ENCODE assay signal across 28 cellular contexts in the genomic region with DNA sequence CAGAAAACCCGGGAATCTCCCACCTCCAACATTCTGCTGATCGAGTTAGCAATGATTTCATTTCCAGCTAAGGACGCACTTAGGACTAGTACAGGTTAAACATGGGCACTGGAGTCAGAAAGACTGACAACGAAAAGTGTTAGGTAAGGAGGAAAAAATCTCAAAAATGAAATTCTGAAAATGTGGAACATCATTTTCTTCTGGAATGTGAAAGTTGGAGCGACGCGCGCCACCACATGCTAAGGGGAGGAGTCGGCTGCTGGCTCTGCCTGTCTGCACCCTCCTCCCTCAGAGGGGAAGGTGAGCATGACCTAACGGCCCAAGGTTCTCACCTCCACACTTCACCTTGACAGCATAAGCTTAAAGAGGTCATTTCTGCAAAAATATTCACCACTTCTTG.
"Had no signal": no experiment of that assay in that cellular context is flagged by ENCODE, and none has a peak within 500 bp of the region (broad histone marks: within the 10 kb centered on the region; RNA-seq: fewer than 3 reads in every experiment).

No MANE protein-coding gene starts in this region.

- H3K4me3 Mint-ChIP-seq: dendritic cell treated with granulocyte-macrophage colony-stimulating factor and Interleukin-4, amounts not matched to agents 40 ng/mL and 50 ng/mL, for 4 days; effector memory CD8-positive, alpha-beta T cell; endodermal cell had no signal

- H3K27ac Mint-ChIP-seq: dendritic cell treated with granulocyte-macrophage colony-stimulating factor and Interleukin-4, amounts not matched to agents 40 ng/mL and 50 ng/mL, for 4 days; effector memory CD8-positive, alpha-beta T cell; endodermal cell had no signal

- FAIRE-seq: colon, endometrium, endothelial cell of umbilical vein, frontal cortex had no signal

- H3K27ac ChIP-seq: colonic mucosa, coronary artery, dorsolateral prefrontal cortex, epithelial cell of prostate, esophagus muscularis mucosa, esophagus squamous epithelium, foreskin keratinocyte, gastrocnemius medialis, gastroesophageal sphincter, heart left ventricle had no signal

- H3K27me3 ChIP-seq: colonic mucosa, esophagus muscularis mucosa, esophagus squamous epithelium, foreskin keratinocyte had no signal

- H3K4me1 ChIP-seq: colonic mucosa, esophagus muscularis mucosa, esophagus squamous epithelium, foreskin keratinocyte, gastrocnemius medialis, gastroesophageal sphincter, heart left ventricle had no signal

- H3K4me3 ChIP-seq: colonic mucosa, coronary artery, dorsolateral prefrontal cortex, esophagus muscularis mucosa, esophagus squamous epithelium, gastrocnemius medialis, gastroesophageal sphincter, heart left ventricle had no signal

- H3K9me3 ChIP-seq: colonic mucosa, gastrocnemius medialis had no signal

- H3K36me3 ChIP-seq: colonic mucosa, esophagus muscularis mucosa, esophagus squamous epithelium, gastrocnemius medialis, gastroesophageal sphincter, heart left ventricle had no signal

- ATAC-seq: effector memory CD8-positive, alpha-beta T cell; esophagus mucosa; foreskin keratinocyte; gastrocnemius medialis; gastroesophageal sphincter; heart left ventricle had no signal

- DNase-seq: colonic mucosa; cortex of kidney; dermis blood vessel endothelial cell; dorsolateral prefrontal cortex; effector CD4-positive, alpha-beta T cell; effector CD8-positive, alpha-beta T cell; effector memory CD4-positive, alpha-beta T cell; effector memory CD8-positive, alpha-beta T cell; endodermal cell; erythroblast; esophagus squamous epithelium; foreskin fibroblast; foreskin keratinocyte; foreskin melanocyte; gastrocnemius medialis; glutamatergic neuron; head of caudate nucleus; heart left ventricle had no signal
